ENCODE assay signal across 8 cellular contexts in the genomic region with DNA sequence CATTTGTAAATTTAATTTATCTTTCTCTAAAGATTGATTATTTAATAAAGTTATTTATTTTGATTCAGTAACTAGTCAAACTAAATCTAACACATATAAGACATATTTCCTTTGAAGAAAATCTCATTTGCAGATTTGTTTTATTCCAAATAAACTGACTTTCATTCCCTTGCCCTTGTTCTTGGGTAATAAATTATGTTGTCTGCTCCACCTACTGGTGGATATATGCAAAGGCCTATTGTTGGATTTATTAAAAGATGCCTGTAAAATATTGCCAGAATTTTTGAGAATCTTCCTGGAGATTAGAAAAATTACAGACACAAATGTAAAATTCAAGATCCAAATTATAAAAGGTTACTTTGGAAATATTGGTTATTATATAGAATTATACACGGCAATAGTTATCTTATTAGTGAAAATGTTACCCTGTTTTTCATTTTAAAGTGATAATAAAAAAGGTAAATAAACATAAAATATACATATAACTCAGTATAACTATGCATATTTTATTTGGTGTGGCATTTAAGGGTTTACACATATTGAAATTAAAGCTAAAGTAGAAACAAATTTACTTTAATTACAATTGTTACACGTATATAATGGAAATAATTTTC.
DNase-seq lines count a peak whose midpoint lies in the region; ATAC-seq and TF ChIP-seq lines count a peak whose summit lies in the region.

No MANE protein-coding gene starts in this region.

- TF ChIP-seq CTCF in C4-2B (conservative IDR thresholded peaks at IDR 0.05): peak; percentile 91
- TF ChIP-seq CTCF in body of pancreas (IDR thresholded peaks at IDR 0.05): peak in 6 of 7 experiments; percentile 53 to 80 (median 58)

- intact Hi-C loops in body of pancreas (cut with DNase I): no loop called here

- no peaks in the 10 kb centered on the region for H3K36me3 ChIP-seq in body of pancreas (replicated peaks in 1 of 2; ENCODE audit: insufficient read depth in 1 of 2, low read depth in 2 of 2)

- H3K4me1 ChIP-seq in body of pancreas: no peaks in the 10 kb centered on the region

- DNase-seq in NCI-H2171 treated with DMSO at 0.1 percent for 48 hours (lab: John Stamatoyannopoulos, UW) (peak; percentile 69), body of pancreas (no peak), medulla oblongata (ENCODE audit: extremely low spot score) (peak; percentile 35), anterior cingulate cortex (lab: John Stamatoyannopoulos, UW) (no peak)

- peak; percentile 64 for ATAC-seq in GM21786 (IDR thresholded peaks at IDR 0.05; ENCODE audit: unreplicated experiment)
- no peak for ATAC-seq in body of pancreas
- ATAC-seq in GM18867 (IDR thresholded peaks at IDR 0.05; ENCODE audit: unreplicated experiment): no peak
- ATAC-seq in GM19463 (IDR thresholded peaks at IDR 0.05; ENCODE audit: unreplicated experiment): no peak

- H3K27ac ChIP-seq in C4-2B (no peak overlapping the region), body of pancreas (no peak overlapping the region)

- WGBS in body of pancreas, 2 donors: 66 to 68% methylated on average over 2 of the region's 2 CpGs

- H3K9me3 ChIP-seq in body of pancreas: no peaks in the 10 kb centered on the region

- H3K4me3 ChIP-seq in body of pancreas: no peak overlapping the region

- TF ChIP-seq POLR2A in body of pancreas (IDR thresholded peaks at IDR 0.05): no peak

- H3K27me3 ChIP-seq in body of pancreas: no peaks in the 10 kb centered on the region

Comparison
In these comparisons a context has a peak if more than half of its experiments do, and no peak if none do; other contexts are left out.
1. DNase-seq: peak in NCI-H2171 treated with DMSO at 0.1 percent for 48 hours (single experiment) and medulla oblongata (single experiment); none in body of pancreas (0 of 4) and anterior cingulate cortex (0 of 58).